Comparison of ENCODE assay signal across 8 cellular contexts in genomic region chr2:112181571-112182290, GRCh38. TPM values are rescaled to one million over a fixed set of nuclear protein-coding genes. Genes with fewer than 3 reads are reported as not detected.
DNase-seq lines count a peak whose midpoint lies in the region; ATAC-seq, FAIRE-seq and TF ChIP-seq lines count a peak whose summit lies in the region.

No MANE protein-coding gene starts in this region.

- ATAC-seq in GM12878 (peak; percentile 37; the same call in 2 of the 3 replicates), sciatic nerve (no peak), HG02852 (IDR thresholded peaks at IDR 0.05; ENCODE audit: unreplicated experiment) (no peak), HG03432 (IDR thresholded peaks at IDR 0.05; ENCODE audit: unreplicated experiment) (no peak)

- no peak for FAIRE-seq in GM12878 (lab: Jason Lieb, UNC)

- no peak for TF ChIP-seq CTCF in GM12878 (IDR thresholded peaks at IDR 0.05 in 2 of 3, conservative IDR thresholded peaks at IDR 0.05 in 1 of 3; ENCODE audit: control insufficient read depth in 2 of 3, extremely low read depth in 1 of 3, insufficient read depth in 1 of 3, low read depth in 3 of 3, low read length in 3 of 3)

- H3K9ac ChIP-seq in ES-I3 (ENCODE audit: low read depth, low read length) (peak overlapping the region; percentile 31; the same call in 1 of the 2 replicates), GM12878 (ENCODE audit: control insufficient read depth, insufficient read depth, low read length) (no peak overlapping the region)

- no peak overlapping the region for H2AFZ ChIP-seq in GM12878 (ENCODE audit: control insufficient read depth, low read depth, low read length)

- peaks cover 0 to 7% of the 10 kb centered on the region in 2 experiments for H3K27me3 ChIP-seq in GM12878 (replicated peaks in 1 of 2; ENCODE audit: control insufficient read depth in 2 of 2, insufficient read depth in 2 of 2, low read length in 1 of 2)

- H3K9me3 ChIP-seq in ES-I3 (ENCODE audit: control insufficient read depth, insufficient read depth, low read length), result no peaks in the 10 kb centered on the region
- no peaks in the 10 kb centered on the region; the same call in 2 of the 3 replicates for H3K9me3 ChIP-seq in GM12878 (replicated peaks; ENCODE audit: control insufficient read depth, insufficient read depth, low read length)

- H3K4me2 ChIP-seq in GM12878 (ENCODE audit: control insufficient read depth, insufficient read depth), result no peak overlapping the region

- in situ Hi-C loops in GM12878 (cut with MboI), result no loop called here

- no peak overlapping the region for H3K4me3 ChIP-seq in GM12878

- H3K27ac ChIP-seq in GM12878 (ENCODE audit: control insufficient read depth, insufficient read depth), result no peak overlapping the region

- peak; percentile 65 for DNase-seq in T-helper 9 cell
- no peak for DNase-seq in GM12878 (ENCODE audit: low read depth, low spot score)
- DNase-seq in sciatic nerve (ENCODE audit: low spot score), result peak; percentile 45
- no peak for DNase-seq in putamen (ENCODE audit: low spot score)
- no peak for DNase-seq in superior temporal gyrus (ENCODE audit: extremely low spot score)

- no peaks in the 10 kb centered on the region for H3K79me2 ChIP-seq in GM12878 (ENCODE audit: control insufficient read depth, insufficient read depth, low read length)

- RAD21 ChIA-PET in GM12878 (lab: Charles Lee; ENCODE audit: unreplicated experiment), result no interaction called here

- intact Hi-C loops in GM12878 (cut with micrococcal nuclease; ENCODE audit: unreplicated experiment), result no loop called here
- intact Hi-C loops in sciatic nerve (cut with DNase I), result no loop called here

- 46% methylated on average over 45 of the region's 54 CpGs for WGBS in GM12878 (ENCODE audit: insufficient coverage, insufficient replicate concordance, low lambda C conversion rate, missing lambda C conversion rate)

- H3K4me1 ChIP-seq in ES-I3 (ENCODE audit: insufficient read depth, low read length) (no peaks in the 10 kb centered on the region), GM12878 (ENCODE audit: control insufficient read depth, insufficient read depth, low read length) (no peaks in the 10 kb centered on the region)

- BruUV-seq in GM12878 (replicated peaks; lab: Mats Ljungman, UMichigan), result no TSS peak

- POLR2A ChIA-PET in GM12878 (lab: Charles Lee), result no interaction called here

- no peak for TF ChIP-seq POLR2A in GM12878 (IDR thresholded peaks at IDR 0.05; ENCODE audit: low read depth, low read length)

- no peak for TF ChIP-seq RAD21 in GM12878 (IDR thresholded peaks at IDR 0.05; ENCODE audit: insufficient read depth, low read depth, low read length)

- CTCF ChIA-PET in GM12878 (lab: Yijun Ruan, JAX), result no interaction called here

- no peak for TF ChIP-seq EP300 in GM12878 (IDR thresholded peaks at IDR 0.05; ENCODE audit: borderline replicate concordance in 1 of 2, control insufficient read depth in 1 of 2, low read depth in 2 of 2, low read length in 2 of 2)

- H3K36me3 ChIP-seq in ES-I3 (ENCODE audit: insufficient read depth, low read length) (no peaks in the 10 kb centered on the region), GM12878 (ENCODE audit: control insufficient read depth in 2 of 2, insufficient read depth in 2 of 2, low read length in 1 of 2) (no peaks in the 10 kb centered on the region)

- H4K20me1 ChIP-seq in GM12878 (ENCODE audit: control insufficient read depth, insufficient read depth), result no peaks in the 10 kb centered on the region

- SMC1A ChIA-PET in GM12878 (lab: Charles Lee; ENCODE audit: uncharacterized antibody, unreplicated experiment), result no interaction called here

TF ChIP-seq in GM12878, 131 proteins besides CTCF, POLR2A, EP300 and RAD21:
- TF ChIP-seq ATF2 (IDR thresholded peaks at IDR 0.05; ENCODE audit: low read length) (no peak), NFXL1 (IDR thresholded peaks at IDR 0.05; ENCODE audit: borderline replicate concordance) (no peak), CREB1 (IDR thresholded peaks at IDR 0.05; ENCODE audit: low read depth) (no peak), MYC (IDR thresholded peaks at IDR 0.05; ENCODE audit: insufficient read depth, insufficient read length, insufficient replicate concordance, low read length, severe bottlenecking) (no peak), CEBPZ (IDR thresholded peaks at IDR 0.05; ENCODE audit: low read depth, low read length) (no peak), BMI1 (IDR thresholded peaks at IDR 0.05; ENCODE audit: borderline replicate concordance) (no peak), CBX3 (IDR thresholded peaks at IDR 0.05; ENCODE audit: borderline replicate concordance, low read depth) (no peak), CHD2 (IDR thresholded peaks at IDR 0.05; ENCODE audit: borderline replicate concordance, low read depth, low read length) (no peak)

RNA-seq across cellular contexts. Expression of gene FBLN7, which starts 43.5 kb away (rescaled TPM):
- 0.25 and 0.47 TPM in 2 replicates for total RNA-seq in GM12878 (2013; cell fraction: nucleolus; rRNA removed)
- total RNA-seq in GM12878 (2014; rRNA removed), result 0.05 TPM in 1 of 2 replicates, not detected in the other
- not detected in 2 replicates for total RNA-seq in GM12878 (2014; rRNA removed; fragmentation: Illumina TruSeq; extraction: Trizol)
- total RNA-seq in GM12878 (2021), result 0.10 TPM in 1 of 2 replicates, not detected in the other
- not detected for polyA plus RNA-seq in GM12878 (2011; ENCODE audit: low read depth)
- polyA plus RNA-seq in GM12878 (2011; rRNA removed), result 0.01 TPM in 1 of 2 replicates, not detected in the other
- polyA plus RNA-seq in GM12878 (2011; cell fraction: cytosol; rRNA removed), result not detected in 2 replicates
- 0.06 and 0.19 TPM in 2 replicates for polyA plus RNA-seq in GM12878 (2011; cell fraction: nucleus; rRNA removed)
- not detected in 2 replicates for polyA plus RNA-seq in GM12878 (2012)
- 0.01 TPM in 1 of 2 replicates, not detected in the other for polyA plus RNA-seq in GM12878 (2014; fragmentation: Illumina TruSeq; extraction: Trizol)
- polyA plus RNA-seq in GM12878 (2014; fragmentation: Nextera tagmentation; extraction: Ambion mirVana), result not detected
- polyA plus RNA-seq in GM12878 (2014; rRNA removed), result 0.11 TPM in 1 of 2 replicates, not detected in the other
- polyA plus RNA-seq in GM12878 (2016; fragmentation: Nextera tagmentation; extraction: Ambion mirVana), result not detected
- 0.05 TPM in 1 of 2 replicates, not detected in the other for polyA minus RNA-seq in GM12878 (2011; rRNA and poly(A)+ RNA removed)
- not detected in 2 replicates for polyA minus RNA-seq in GM12878 (2011; cell fraction: cytosol; rRNA and poly(A)+ RNA removed)
- 0.10 and 0.12 TPM in 2 replicates for polyA minus RNA-seq in GM12878 (2011; cell fraction: nucleus; rRNA and poly(A)+ RNA removed)
- 2.3 TPM for total RNA-seq in sciatic nerve

Comparison
In these comparisons a context has a peak if more than half of its experiments do, and no peak if none do; other contexts are left out.
1. DNase-seq: peak in T-helper 9 cell (single experiment) and sciatic nerve (single experiment); none in GM12878 (single experiment), putamen (single experiment) and superior temporal gyrus (single experiment).